In genomic region chr4:781493-782216, GRCh38 we compare ENCODE assay signal across 8 cellular contexts. TPM values are rescaled to one million over a fixed set of nuclear protein-coding genes. Genes with fewer than 3 reads are reported as not detected.
DNase-seq lines count a peak whose midpoint lies in the region; ATAC-seq and TF ChIP-seq lines count a peak whose summit lies in the region.

No MANE protein-coding gene starts in this region.

- H3K27ac ChIP-seq in CD4-positive, alpha-beta memory T cell (ENCODE audit: low read depth, low read length): peak overlapping the region; percentile 94
- peak overlapping the region; percentile 73 to 99 (median 95) for H3K27ac ChIP-seq in dorsolateral prefrontal cortex
- peak overlapping the region; percentile 77 to 86 for H3K27ac ChIP-seq in liver (ENCODE audit: low read depth in 1 of 2, low read length in 2 of 2)

- TF ChIP-seq RAD21 in liver (IDR thresholded peaks at IDR 0.05): peak in 1 of 2 donors; percentile 53

- H3K4me3 Mint-ChIP-seq in CD4-positive, alpha-beta memory T cell: peak overlapping the region; percentile 88 to 93 (median 93)
- H3K4me3 Mint-ChIP-seq in activated CD4-positive, alpha-beta memory T cell treated with anti-CD3 and anti-CD28 coated beads, Interleukin-2, amount 10 ng/mL, durations not matched to agents 7 days and 5 days: peak overlapping the region; percentile 84

- peaks cover 12% of the 10 kb centered on the region for H3K36me3 ChIP-seq in CD4-positive, alpha-beta memory T cell (ENCODE audit: insufficient read depth, low read length)
- H3K36me3 ChIP-seq in liver (ENCODE audit: control insufficient read depth in 4 of 4, insufficient read depth in 3 of 4, low read depth in 1 of 4, low read length in 3 of 4): peaks cover 3 to 11% (median 8%) of the 10 kb centered on the region in 4 donors

- peaks cover 20 to 35% of the 10 kb centered on the region in 2 donors for H3K36me3 Mint-ChIP-seq in CD4-positive, alpha-beta memory T cell
- peaks cover 45% of the 10 kb centered on the region for H3K36me3 Mint-ChIP-seq in activated CD4-positive, alpha-beta memory T cell treated with anti-CD3 and anti-CD28 coated beads, Interleukin-2, amount 10 ng/mL, durations not matched to agents 7 days and 5 days (ENCODE audit: low read depth)

- H3K4me1 ChIP-seq in CD4-positive, alpha-beta memory T cell (ENCODE audit: insufficient read depth, low read length): peaks cover 66% of the 10 kb centered on the region
- H3K4me1 ChIP-seq in liver (ENCODE audit: control insufficient read depth in 4 of 4, insufficient read depth in 4 of 4, low read length in 3 of 4): peaks cover 16 to 40% (median 22%) of the 10 kb centered on the region in 4 donors

- H3K9ac ChIP-seq in liver (ENCODE audit: low read depth in 1 of 2, low read length in 2 of 2): peak overlapping the region; percentile 91 to 94

- no peaks in the 10 kb centered on the region for H3K9me3 ChIP-seq in CD4-positive, alpha-beta memory T cell (ENCODE audit: control insufficient read depth in 1 of 2, low read length in 2 of 2)
- no peaks in the 10 kb centered on the region for H3K9me3 ChIP-seq in liver (ENCODE audit: control insufficient read depth in 4 of 4, low read length in 3 of 4)

- intact Hi-C loops in CD4-positive, alpha-beta memory T cell (cut with micrococcal nuclease): loop anchor here (1.0 to 5.0 kb wide), 7 partner anchors 41 to 901 kb away; partner anchors contain the start of genes DGKQ, FAM53A, GAK and PCGF3
- intact Hi-C loops in dorsolateral prefrontal cortex (cut with DNase I): loop anchor here (2.0 to 10.0 kb wide), 4 partner anchors 77 to 203 kb away; partner anchors contain the start of genes GAK (in 1 of the 2), IDUA (in 1 of the 2), PCGF3 (in 1 of the 2) and TMEM175 (in 1 of the 2)

- CTCF ChIA-PET in CD4-positive, alpha-beta memory T cell (lab: Charles Lee; ENCODE audit: partially characterized antibody): interaction anchor here (1.3 kb wide), 1 partner anchor 39 kb away, joined by 4 read pairs; no protein-coding TSS in a partner anchor
- CTCF ChIA-PET in activated CD4-positive, alpha-beta memory T cell treated with anti-CD3 and anti-CD28 coated beads, Interleukin-2, amount 10 ng/mL, durations not matched to agents 7 days and 5 days (lab: Charles Lee): interaction anchor here (0.5 to 3.1 kb wide), 6 partner anchors 8 to 481 kb away, joined by 3 to 10 read pairs (median 4); partner anchors contain the start of genes ATP5ME, IDUA and MYL5

- peaks cover 2 to 10% of the 10 kb centered on the region in 2 donors for H3K27me3 Mint-ChIP-seq in CD4-positive, alpha-beta memory T cell
- peaks cover 16% of the 10 kb centered on the region for H3K27me3 Mint-ChIP-seq in activated CD4-positive, alpha-beta memory T cell treated with anti-CD3 and anti-CD28 coated beads, Interleukin-2, amount 10 ng/mL, durations not matched to agents 7 days and 5 days

- WGBS in liver: under 1% methylated on average over 57 of the region's 57 CpGs

- H3K27ac Mint-ChIP-seq in CD4-positive, alpha-beta memory T cell: peak overlapping the region; percentile 91 to 98 (median 95)
- H3K27ac Mint-ChIP-seq in activated CD4-positive, alpha-beta memory T cell treated with anti-CD3 and anti-CD28 coated beads, Interleukin-2, amount 10 ng/mL, durations not matched to agents 7 days and 5 days: peak overlapping the region; percentile 88

- DNase-seq in CD4-positive, alpha-beta memory T cell: peak; percentile 99
- DNase-seq in HK-2 (ENCODE audit: unreplicated experiment) (peak; percentile 100), NCI-H82 treated with DMSO at 0.1 percent for 48 hours (lab: John Stamatoyannopoulos, UW; ENCODE audit: unreplicated experiment) (peak; percentile 85), dorsolateral prefrontal cortex (peak; percentile 96 to 100 (median 99))
- peak; percentile 100 for DNase-seq in activated CD4-positive, alpha-beta memory T cell treated with anti-CD3 and anti-CD28 coated beads, Interleukin-2, amount 10 ng/mL, durations not matched to agents 7 days and 5 days
- peak; percentile 98 for DNase-seq in stimulated activated CD4-positive, alpha-beta T cell treated with anti-CD3 and anti-CD28 coated beads, Interleukin-4, amount 100 ng/mL, for 1 hour

- peak in 13 of 56 donors; percentile 2 to 39 (median 12) for TF ChIP-seq CTCF in dorsolateral prefrontal cortex (IDR thresholded peaks at IDR 0.05 in 54 of 56, conservative IDR thresholded peaks at IDR 0.05 in 2 of 56; ENCODE audit: low read depth in 1 of 56, partially characterized antibody in 56 of 56)
- TF ChIP-seq CTCF in liver (IDR thresholded peaks at IDR 0.05; ENCODE audit: low read depth, low read length, missing input control): no peak

- POLR2A ChIA-PET in CD4-positive, alpha-beta memory T cell (lab: Charles Lee; ENCODE audit: partially characterized antibody): interaction anchor here (0.6 to 2.9 kb wide), 19 partner anchors 9 to 823 kb away, joined by 3 to 27 read pairs (median 4); partner anchors contain the start of genes ATP5ME, GAK, IDUA and MYL5
- POLR2A ChIA-PET in activated CD4-positive, alpha-beta memory T cell treated with anti-CD3 and anti-CD28 coated beads, Interleukin-2, amount 10 ng/mL, durations not matched to agents 7 days and 5 days (lab: Charles Lee): interaction anchor here (0.6 to 4.2 kb wide), 20 partner anchors 8 to 657 kb away, joined by 3 to 27 read pairs (median 6); partner anchors contain the start of genes ATP5ME, CTBP1, GAK and IDUA

- H3K27me3 ChIP-seq in CD4-positive, alpha-beta memory T cell (ENCODE audit: insufficient read depth, low read length): peaks cover 5% of the 10 kb centered on the region
- H3K27me3 ChIP-seq in dorsolateral prefrontal cortex (peaks cover 0 to 25% (median 13%) of the 10 kb centered on the region in 45 donors), liver (ENCODE audit: control insufficient read depth in 4 of 4, insufficient read depth in 4 of 4, low read length in 3 of 4) (no peaks in the 10 kb centered on the region)

- peaks cover 20 to 64% (median 44%) of the 10 kb centered on the region in 4 donors for H3K4me1 Mint-ChIP-seq in CD4-positive, alpha-beta memory T cell
- peaks cover 54% of the 10 kb centered on the region for H3K4me1 Mint-ChIP-seq in activated CD4-positive, alpha-beta memory T cell treated with anti-CD3 and anti-CD28 coated beads, Interleukin-2, amount 10 ng/mL, durations not matched to agents 7 days and 5 days

- peaks cover 0 to 8% (median 0%) of the 10 kb centered on the region in 8 donors for H3K9me3 Mint-ChIP-seq in CD4-positive, alpha-beta memory T cell
- H3K9me3 Mint-ChIP-seq in activated CD4-positive, alpha-beta memory T cell treated with anti-CD3 and anti-CD28 coated beads, Interleukin-2, amount 10 ng/mL, durations not matched to agents 7 days and 5 days: no peaks in the 10 kb centered on the region

- H3K4me3 ChIP-seq in CD4-positive, alpha-beta memory T cell (ENCODE audit: low read length in 2 of 2): peak overlapping the region; percentile 76
- H3K4me3 ChIP-seq in dorsolateral prefrontal cortex (peak overlapping the region; percentile 74 to 100 (median 99)), liver (ENCODE audit: low read depth in 1 of 3, low read length in 3 of 3) (peak overlapping the region; percentile 64 to 99 (median 86))

- peak; percentile 95 for ATAC-seq in GM19455 (IDR thresholded peaks at IDR 0.05; ENCODE audit: unreplicated experiment)

TF ChIP-seq in liver, 16 proteins besides CTCF, POLR2A, EP300 and RAD21 (continues in another document):
- TF ChIP-seq ZBTB33 (IDR thresholded peaks at IDR 0.05): no peak
- peak; percentile 91 for TF ChIP-seq SP1 (IDR thresholded peaks at IDR 0.05)
- peak; percentile 97 for TF ChIP-seq YY1 (IDR thresholded peaks at IDR 0.05)
- no peak for TF ChIP-seq HNF4A (conservative IDR thresholded peaks at IDR 0.05)
- peak; percentile 2 for TF ChIP-seq FOXA1 (IDR thresholded peaks at IDR 0.05)
- TF ChIP-seq MAX (IDR thresholded peaks at IDR 0.05): no peak
- peak; percentile 40 for TF ChIP-seq NR2F2 (IDR thresholded peaks at IDR 0.05)
- TF ChIP-seq JUND (IDR thresholded peaks at IDR 0.05): no peak
- no peak for TF ChIP-seq FOXA2 (IDR thresholded peaks at IDR 0.05)
- TF ChIP-seq ATF3 (IDR thresholded peaks at IDR 0.05): no peak
- peak in 1 of 2 donors; percentile 85 for TF ChIP-seq GABPA (IDR thresholded peaks at IDR 0.05 in 1 of 2, conservative IDR thresholded peaks at IDR 0.05 in 1 of 2)
- no peak for TF ChIP-seq TAF1 (conservative IDR thresholded peaks at IDR 0.05)
- no peak for TF ChIP-seq HNF4G (IDR thresholded peaks at IDR 0.05)

RNA-seq across cellular contexts. Expression of gene CPLX1, which starts 44.3 kb away (rescaled TPM):
- total RNA-seq in CD4-positive, alpha-beta memory T cell: 1 to 10 TPM in 1 of 2 experiments, under 1 TPM in 1; 0.64 to 1.5 TPM
- polyA plus RNA-seq in CD4-positive, alpha-beta memory T cell: under 1 TPM in 1 of 2 donors, not detected in 1; 0.26 TPM
- 1 to 10 TPM; 2.5 to 3.0 TPM for total RNA-seq in activated CD4-positive, alpha-beta memory T cell treated with anti-CD3 and anti-CD28 coated beads, Interleukin-2, amount 10 ng/mL, durations not matched to agents 7 days and 5 days
- total RNA-seq in dorsolateral prefrontal cortex (100 to 1,000 TPM in 117 of 120 experiments, 10 to 100 TPM in 3; 50.4 to 376 (median 222) TPM), liver (under 1 TPM; 0.14 to 0.84 TPM)
- 1 to 10 TPM in 1 of 2 donors, under 1 TPM in 1; 0.76 to 2.8 TPM for polyA plus RNA-seq in liver

Comparison
In these comparisons a context has a peak if more than half of its experiments do, and no peak if none do; other contexts are left out.
1. Peak in every context shown above with its lines: DNase-seq, ATAC-seq, H3K4me3 ChIP-seq and H3K27ac ChIP-seq.
2. RNA of gene CPLX1, which starts 44.3 kb away (total RNA-seq): 50.4 to 376 TPM in dorsolateral prefrontal cortex; 2.5 to 3.0 TPM in activated CD4-positive, alpha-beta memory T cell treated with anti-CD3 and anti-CD28 coated beads, Interleukin-2, amount 10 ng/mL, durations not matched to agents 7 days and 5 days, 0.64 to 1.5 TPM in CD4-positive, alpha-beta memory T cell and 0.14 to 0.84 TPM in liver; every median in the first group is over 10 times any median in the second.